ENCODE assay signal across 35 cellular contexts in genomic region chr3:17260257-17260656, GRCh38.
"Had no signal": no experiment of that assay in that cellular context is flagged by ENCODE, and none has a peak within 500 bp of the region (broad histone marks: within the 10 kb centered on the region; RNA-seq: fewer than 3 reads in every experiment).

No MANE protein-coding gene starts in this region.

- DNase-seq: activated CD4-positive, alpha-beta T cell treated with anti-CD3 and anti-CD28 coated beads for 48 hours; activated CD4-positive, alpha-beta T cell treated with anti-CD3 and anti-CD28 coated beads, Interleukin-2, amount 50 U/mL, for 1 hour; activated CD4-positive, alpha-beta T cell treated with anti-CD3 and anti-CD28 coated beads, Interleukin-2, amount 50 U/mL, for 48 hours; activated CD8-positive, alpha-beta memory T cell treated with anti-CD3 and anti-CD28 coated beads, Interleukin-2, amount 10 ng/mL, durations not matched to agents 7 days and 5 days; activated CD8-positive, alpha-beta memory T cell treated with anti-CD3 and anti-CD28 coated beads, Interleukin-2, amount 50 U/mL, for 4 hours; activated CD8-positive, alpha-beta T cell treated with anti-CD3 and anti-CD28 coated beads, Interleukin-2, amount 10 ng/mL, durations not matched to agents 7 days and 5 days; activated gamma-delta T cell; activated naive CD4-positive, alpha-beta T cell; activated naive CD4-positive, alpha-beta T cell treated with anti-CD3 and anti-CD28 coated beads, Interleukin-2, amount 10 ng/mL, durations not matched to agents 7 days and 5 days; activated naive CD8-positive, alpha-beta T cell treated with anti-CD3 and anti-CD28 coated beads, Interleukin-2, amount 10 ng/mL, durations not matched to agents 7 days and 5 days; activated T-cell treated with anti-CD3 and anti-CD28 coated beads, Interleukin-2, amount 50 U/mL, for 1 hour; activated T-cell treated with anti-CD3 and anti-CD28 coated beads, Interleukin-2, amount 50 U/mL, for 48 hours; central memory CD4-positive, alpha-beta T cell; dorsolateral prefrontal cortex; effector memory CD4-positive, alpha-beta T cell; erythroblast; foreskin keratinocyte; gastrocnemius medialis; glutamatergic neuron; heart left ventricle; T-cell; T1000; WERI-Rb-1 had no signal

- H3K4me1 ChIP-seq: ascending aorta, breast epithelium, esophagus muscularis mucosa, foreskin keratinocyte, gastrocnemius medialis had no signal

- H3K27ac Mint-ChIP-seq: activated CD8-positive, alpha-beta memory T cell treated with anti-CD3 and anti-CD28 coated beads, Interleukin-2, amount 10 ng/mL, durations not matched to agents 7 days and 5 days; activated CD8-positive, alpha-beta T cell treated with anti-CD3 and anti-CD28 coated beads, Interleukin-2, amount 10 ng/mL, durations not matched to agents 7 days and 5 days; activated naive CD4-positive, alpha-beta T cell treated with anti-CD3 and anti-CD28 coated beads, Interleukin-2, amount 10 ng/mL, durations not matched to agents 7 days and 5 days; activated naive CD4-positive, alpha-beta T cell treated with anti-CD3 and anti-CD28 coated beads, Interleukin-2, amount 50 U/mL, for 72 hours; activated naive CD8-positive, alpha-beta T cell treated with anti-CD3 and anti-CD28 coated beads, Interleukin-2, amount 10 ng/mL, durations not matched to agents 7 days and 5 days; activated T-helper 1 cell treated with anti-CD3 and anti-CD28 coated beads, Interleukin-12 subunit alpha, Interleukin-12 subunit beta, Interleukin-2, Interleukin-4 antibody, amounts not matched to agents 30 ng/mL and 10 ng/mL and 1 ng/mL, durations not matched to agents 14 hours and 24 hours and 36 hours; activated T-helper 2 cell treated with anti-CD3 and anti-CD28 coated beads, Interferon-gamma antibody, Interleukin-2, Interleukin-4, amounts not matched to agents 10 μg/mL and 5 μg/mL and 100 μg/mL, durations not matched to agents 14 hours and 24 hours and 36 hours; dendritic cell treated with granulocyte-macrophage colony-stimulating factor and Interleukin-4, amounts not matched to agents 40 ng/mL and 50 ng/mL, for 4 days; T-cell; T-helper 1 cell treated with Interleukin-12 subunit alpha and Interleukin-12 subunit beta and Interleukin-4 antibody, amounts not matched to agents 30 μg/mL and 1 μg/mL, for 36 hours; T-helper 2 cell treated with Interferon-gamma antibody and Interleukin-4, amounts not matched to agents 5 μg/mL and 100 μg/mL, for 36 hours had no signal

- H3K4me1 Mint-ChIP-seq: activated naive CD4-positive, alpha-beta T cell treated with anti-CD3 and anti-CD28 coated beads, Interleukin-2, amount 10 ng/mL, durations not matched to agents 7 days and 5 days; activated naive CD8-positive, alpha-beta T cell treated with anti-CD3 and anti-CD28 coated beads, Interleukin-2, amount 10 ng/mL, durations not matched to agents 7 days and 5 days; T-cell had no signal

- H3K9me3 Mint-ChIP-seq: activated naive CD4-positive, alpha-beta T cell treated with anti-CD3 and anti-CD28 coated beads, Interleukin-2, amount 10 ng/mL, durations not matched to agents 7 days and 5 days; activated naive CD4-positive, alpha-beta T cell treated with anti-CD3 and anti-CD28 coated beads, Interleukin-2, amount 50 U/mL, for 72 hours; activated naive CD8-positive, alpha-beta T cell treated with anti-CD3 and anti-CD28 coated beads, Interleukin-2, amount 10 ng/mL, durations not matched to agents 7 days and 5 days; activated T-helper 1 cell treated with anti-CD3 and anti-CD28 coated beads, Interleukin-12 subunit alpha, Interleukin-12 subunit beta, Interleukin-2, Interleukin-4 antibody, amounts not matched to agents 30 ng/mL and 10 ng/mL and 1 ng/mL, durations not matched to agents 14 hours and 24 hours and 36 hours; activated T-helper 2 cell treated with anti-CD3 and anti-CD28 coated beads, Interferon-gamma antibody, Interleukin-2, Interleukin-4, amounts not matched to agents 10 μg/mL and 5 μg/mL and 100 μg/mL, durations not matched to agents 14 hours and 24 hours and 36 hours; brain; dendritic cell treated with granulocyte-macrophage colony-stimulating factor and Interleukin-4, amounts not matched to agents 40 ng/mL and 50 ng/mL, for 4 days; T-cell; T-helper 1 cell treated with Interleukin-12 subunit alpha and Interleukin-12 subunit beta and Interleukin-4 antibody, amounts not matched to agents 30 μg/mL and 1 μg/mL, for 36 hours; T-helper 2 cell treated with Interferon-gamma antibody and Interleukin-4, amounts not matched to agents 5 μg/mL and 100 μg/mL, for 36 hours had no signal

- H3K9me3 ChIP-seq: ascending aorta, breast epithelium, esophagus muscularis mucosa, gastrocnemius medialis, heart left ventricle had no signal

- H3K27ac ChIP-seq: ascending aorta, breast epithelium, cardiac muscle cell, coronary artery, esophagus muscularis mucosa, foreskin keratinocyte, gastrocnemius medialis, heart left ventricle, WERI-Rb-1 had no signal

- H3K36me3 ChIP-seq: ascending aorta, breast epithelium, cardiac muscle cell, esophagus muscularis mucosa, gastrocnemius medialis, heart left ventricle, WERI-Rb-1 had no signal

- H3K36me3 Mint-ChIP-seq: activated CD8-positive, alpha-beta memory T cell treated with anti-CD3 and anti-CD28 coated beads, Interleukin-2, amount 10 ng/mL, durations not matched to agents 7 days and 5 days; activated naive CD4-positive, alpha-beta T cell treated with anti-CD3 and anti-CD28 coated beads, Interleukin-2, amount 10 ng/mL, durations not matched to agents 7 days and 5 days; activated naive CD4-positive, alpha-beta T cell treated with anti-CD3 and anti-CD28 coated beads, Interleukin-2, amount 50 U/mL, for 72 hours; activated naive CD8-positive, alpha-beta T cell treated with anti-CD3 and anti-CD28 coated beads, Interleukin-2, amount 10 ng/mL, durations not matched to agents 7 days and 5 days; brain; T-cell had no signal

- ATAC-seq: activated CD8-positive, alpha-beta memory T cell treated with anti-CD3 and anti-CD28 coated beads, Interleukin-2, amount 10 ng/mL, durations not matched to agents 7 days and 5 days; activated CD8-positive, alpha-beta T cell treated with anti-CD3 and anti-CD28 coated beads, Interleukin-2, amount 10 ng/mL, durations not matched to agents 7 days and 5 days; activated naive CD4-positive, alpha-beta T cell treated with anti-CD3 and anti-CD28 coated beads, Interleukin-2, amount 50 U/mL, for 72 hours; foreskin keratinocyte; gastrocnemius medialis; heart left ventricle; T-cell had no signal

- H3K27me3 ChIP-seq: ascending aorta, breast epithelium, cardiac muscle cell, dorsolateral prefrontal cortex, esophagus muscularis mucosa, foreskin keratinocyte, gastrocnemius medialis, heart left ventricle had no signal

- H3K4me3 ChIP-seq: ascending aorta, breast epithelium, cardiac muscle cell, coronary artery, dorsolateral prefrontal cortex, esophagus muscularis mucosa, gastrocnemius medialis, heart left ventricle had no signal

- H3K4me3 Mint-ChIP-seq: activated CD8-positive, alpha-beta memory T cell treated with anti-CD3 and anti-CD28 coated beads, Interleukin-2, amount 10 ng/mL, durations not matched to agents 7 days and 5 days; activated CD8-positive, alpha-beta T cell treated with anti-CD3 and anti-CD28 coated beads, Interleukin-2, amount 10 ng/mL, durations not matched to agents 7 days and 5 days; activated naive CD4-positive, alpha-beta T cell treated with anti-CD3 and anti-CD28 coated beads, Interleukin-2, amount 10 ng/mL, durations not matched to agents 7 days and 5 days; activated naive CD8-positive, alpha-beta T cell treated with anti-CD3 and anti-CD28 coated beads, Interleukin-2, amount 10 ng/mL, durations not matched to agents 7 days and 5 days; activated T-helper 1 cell treated with anti-CD3 and anti-CD28 coated beads, Interleukin-12 subunit alpha, Interleukin-12 subunit beta, Interleukin-2, Interleukin-4 antibody, amounts not matched to agents 30 ng/mL and 10 ng/mL and 1 ng/mL, durations not matched to agents 14 hours and 24 hours and 36 hours; brain; dendritic cell treated with granulocyte-macrophage colony-stimulating factor and Interleukin-4, amounts not matched to agents 40 ng/mL and 50 ng/mL, for 4 days; T-cell; T-helper 1 cell treated with Interleukin-12 subunit alpha and Interleukin-12 subunit beta and Interleukin-4 antibody, amounts not matched to agents 30 μg/mL and 1 μg/mL, for 36 hours; T-helper 2 cell treated with Interferon-gamma antibody and Interleukin-4, amounts not matched to agents 5 μg/mL and 100 μg/mL, for 36 hours had no signal

- H3K27me3 Mint-ChIP-seq: activated CD8-positive, alpha-beta memory T cell treated with anti-CD3 and anti-CD28 coated beads, Interleukin-2, amount 10 ng/mL, durations not matched to agents 7 days and 5 days; activated naive CD4-positive, alpha-beta T cell treated with anti-CD3 and anti-CD28 coated beads, Interleukin-2, amount 10 ng/mL, durations not matched to agents 7 days and 5 days; activated naive CD8-positive, alpha-beta T cell treated with anti-CD3 and anti-CD28 coated beads, Interleukin-2, amount 10 ng/mL, durations not matched to agents 7 days and 5 days; brain; dendritic cell treated with granulocyte-macrophage colony-stimulating factor and Interleukin-4, amounts not matched to agents 40 ng/mL and 50 ng/mL, for 4 days; T-cell had no signal
